In the genomic region with DNA sequence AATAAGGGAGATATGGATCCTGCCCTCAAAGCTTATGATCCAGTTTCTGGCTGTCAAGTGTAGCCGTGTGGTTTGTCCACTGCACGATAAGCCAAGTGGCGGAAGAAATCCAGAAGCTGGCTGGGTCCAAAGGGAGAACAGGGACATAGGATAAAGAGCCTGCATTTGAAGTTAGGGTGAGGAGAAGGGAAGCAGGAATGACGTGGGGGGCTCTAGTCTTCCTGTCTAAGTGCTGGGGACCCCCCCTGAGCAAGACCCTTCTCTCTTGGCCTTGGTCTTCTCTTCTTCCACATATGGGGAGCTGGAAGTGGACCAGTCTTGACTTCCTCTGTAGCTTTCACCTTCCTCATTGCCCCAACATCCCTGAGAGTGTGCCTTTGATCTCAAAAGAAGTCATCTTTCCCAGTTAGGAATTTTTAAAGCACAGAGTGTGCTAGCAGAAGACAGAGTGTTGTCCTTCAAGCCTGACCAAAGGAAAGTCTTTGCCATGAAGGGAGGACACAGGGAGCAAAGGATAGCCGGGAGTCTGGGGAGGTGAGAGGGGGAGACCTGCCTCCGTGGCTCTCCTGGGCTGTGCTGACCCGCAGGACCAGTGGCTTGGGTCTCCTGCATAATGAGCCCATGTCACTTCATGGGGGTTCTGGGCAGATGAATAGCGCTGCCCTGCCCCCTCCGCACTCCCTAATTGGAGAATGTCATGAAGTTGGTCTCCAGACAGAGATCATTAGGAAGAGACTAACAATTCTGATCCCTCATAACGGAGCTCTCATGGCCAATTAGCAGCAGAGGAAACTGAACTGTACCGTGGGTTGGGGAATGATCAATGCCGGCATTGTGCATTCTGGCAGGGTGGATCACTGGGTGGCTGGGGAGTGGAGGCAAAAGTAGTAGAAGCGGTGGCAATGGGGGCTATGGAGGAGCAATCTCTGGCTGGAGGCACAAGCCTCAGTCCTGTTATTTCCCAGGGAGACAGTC, we compare ENCODE assay signal across 14 cellular contexts.
DNase-seq lines count a peak whose midpoint lies in the region; ATAC-seq and TF ChIP-seq lines count a peak whose summit lies in the region.
"Had no signal": no experiment of that assay in that cellular context is flagged by ENCODE, and none has a peak within 500 bp of the region (broad histone marks: within the 10 kb centered on the region; RNA-seq: fewer than 3 reads in every experiment).

No MANE protein-coding gene starts in this region.

- H3K4me3 Mint-ChIP-seq in natural killer cell treated with Interleukin-12 subunit alpha and Interleukin-12 subunit beta and Interleukin-15 and Interleukin-18, amount 100 ng/mL, for 72 hours, result no peak overlapping the region
- no peak overlapping the region for H3K4me3 Mint-ChIP-seq in natural killer cell
- H3K4me3 Mint-ChIP-seq: B cell; CD4-positive, alpha-beta T cell had no signal

- H3K36me3 Mint-ChIP-seq in natural killer cell treated with Interleukin-12 subunit alpha and Interleukin-12 subunit beta and Interleukin-15 and Interleukin-18, amount 100 ng/mL, for 72 hours, result no peaks in the 10 kb centered on the region
- H3K36me3 Mint-ChIP-seq in natural killer cell, result no peaks in the 10 kb centered on the region

- no peak overlapping the region for H3K27ac ChIP-seq in vagina
- H3K27ac ChIP-seq in mesendoderm (ENCODE audit: low read depth, low read length), result no peak overlapping the region
- H3K27ac ChIP-seq: GM23248 had no signal

- H2BK15ac ChIP-seq in mesendoderm (replicated peaks; ENCODE audit: low read depth), result no peak overlapping the region

- no peaks in the 10 kb centered on the region for H3K9me3 Mint-ChIP-seq in natural killer cell treated with Interleukin-12 subunit alpha and Interleukin-12 subunit beta and Interleukin-15 and Interleukin-18, amount 100 ng/mL, for 72 hours
- no peaks in the 10 kb centered on the region for H3K9me3 Mint-ChIP-seq in natural killer cell
- H3K9me3 Mint-ChIP-seq: CD4-positive, alpha-beta T cell had no signal

- ATAC-seq in natural killer cell treated with Interleukin-12 subunit alpha and Interleukin-12 subunit beta and Interleukin-15 and Interleukin-18, amount 100 ng/mL, for 72 hours, result no peak
- no peak for ATAC-seq in natural killer cell
- no peak for ATAC-seq in left cardiac atrium

- H3K18ac ChIP-seq in mesendoderm (ENCODE audit: low read length), result no peak overlapping the region

- H3K4me3 ChIP-seq in vagina (no peak overlapping the region), mesendoderm (ENCODE audit: low read length) (no peak overlapping the region)
- H3K4me3 ChIP-seq: GM23248 had no signal

- H3K36me3 ChIP-seq in vagina (no peaks in the 10 kb centered on the region), mesendoderm (ENCODE audit: control insufficient read depth, insufficient read depth, low read length) (no peaks in the 10 kb centered on the region)

- no peak overlapping the region for H2BK120ac ChIP-seq in mesendoderm (ENCODE audit: low read depth, low read length)

- peaks cover 16 to 30% of the 10 kb centered on the region in 2 donors for H3K27me3 Mint-ChIP-seq in natural killer cell treated with Interleukin-12 subunit alpha and Interleukin-12 subunit beta and Interleukin-15 and Interleukin-18, amount 100 ng/mL, for 72 hours
- peaks cover 10 to 26% of the 10 kb centered on the region in 2 donors for H3K27me3 Mint-ChIP-seq in natural killer cell (ENCODE audit: low read depth in 2 of 2)
- H3K27me3 Mint-ChIP-seq: CD4-positive, alpha-beta T cell had no signal

- H3K56ac ChIP-seq in mesendoderm (ENCODE audit: low read length), result no peak overlapping the region

- no peaks in the 10 kb centered on the region for H3K79me2 ChIP-seq in mesendoderm (ENCODE audit: control insufficient read depth, insufficient read depth, low read length)

- no peak overlapping the region for H3K4ac ChIP-seq in mesendoderm (ENCODE audit: low read depth, low read length)

- DNase-seq in natural killer cell treated with Interleukin-12 subunit alpha and Interleukin-12 subunit beta and Interleukin-15 and Interleukin-18, amount 100 ng/mL, for 72 hours (ENCODE audit: low spot score), result peak; percentile 26
- DNase-seq in natural killer cell (no peak), epidermal melanocyte (ENCODE audit: insufficient read length, low spot score) (peak; percentile 52), islet precursor cell (peak; percentile 53), vagina (ENCODE audit: extremely low spot score in 2 of 2) (peak; percentile 52 to 70), left cardiac atrium (no peak), SIG-M5 (lab: John Stamatoyannopoulos, UW) (no peak), mesendoderm (no peak)
- DNase-seq: CD4-positive, alpha-beta T cell; DND-41; GF-D8; GM23248; IMR-90 had no signal

- intact Hi-C loops in natural killer cell (cut with micrococcal nuclease), result loop anchor here (2.0 kb wide), 1 partner anchor 443 kb away; no protein-coding TSS in a partner anchor
- intact Hi-C loops in vagina (cut with DNase I), result no loop called here
- intact Hi-C loops in left cardiac atrium (cut with DNase I), result loop anchor here (10.0 kb wide), 3 partner anchors 439 to 519 kb away; no protein-coding TSS in a partner anchor

- no peaks in the 10 kb centered on the region for H3K9me3 ChIP-seq in vagina

- peaks cover 10% of the 10 kb centered on the region for H3K4me1 ChIP-seq in vagina
- H3K4me1 ChIP-seq in mesendoderm (ENCODE audit: control insufficient read depth, low read depth, low read length), result peaks cover 6% of the 10 kb centered on the region

- TF ChIP-seq CTCF in natural killer cell (IDR thresholded peaks at IDR 0.05) (no peak), vagina (IDR thresholded peaks at IDR 0.05) (no peak)

- TF ChIP-seq POLR2A in vagina (IDR thresholded peaks at IDR 0.05), result no peak

- H3K4me1 Mint-ChIP-seq in natural killer cell treated with Interleukin-12 subunit alpha and Interleukin-12 subunit beta and Interleukin-15 and Interleukin-18, amount 100 ng/mL, for 72 hours (ENCODE audit: low read depth in 2 of 2), result peaks cover 5 to 7% of the 10 kb centered on the region in 2 donors
- H3K4me1 Mint-ChIP-seq in natural killer cell, result peaks cover 6 to 9% of the 10 kb centered on the region in 2 donors

- no CpG with 5 or more reads among the region's 13 CpGs for WGBS in mesendoderm (ENCODE audit: extremely low coverage, insufficient coverage, low lambda C conversion rate)

- no peak overlapping the region for H2AK5ac ChIP-seq in mesendoderm (ENCODE audit: low read length)

- no peak overlapping the region for H3K23ac ChIP-seq in mesendoderm (ENCODE audit: low read length)

- H3K4me2 ChIP-seq in mesendoderm (ENCODE audit: low read length), result no peak overlapping the region

- H3K27ac Mint-ChIP-seq in natural killer cell treated with Interleukin-12 subunit alpha and Interleukin-12 subunit beta and Interleukin-15 and Interleukin-18, amount 100 ng/mL, for 72 hours, result no peak overlapping the region
- H3K27ac Mint-ChIP-seq in natural killer cell, result no peak overlapping the region
- H3K27ac Mint-ChIP-seq: B cell; CD4-positive, alpha-beta T cell had no signal

- H2BK5ac ChIP-seq in mesendoderm (ENCODE audit: low read length), result no peak overlapping the region

- no peak overlapping the region for H3K9ac ChIP-seq in mesendoderm (ENCODE audit: low read length)
- H3K9ac ChIP-seq: GM23248 had no signal

- H3K79me1 ChIP-seq in mesendoderm (ENCODE audit: low read length), result no peaks in the 10 kb centered on the region

- H4K5ac ChIP-seq in mesendoderm (ENCODE audit: low read length), result no peak overlapping the region

- H3K27me3 ChIP-seq in vagina (no peaks in the 10 kb centered on the region), mesendoderm (ENCODE audit: insufficient read depth, low read length, poor library complexity) (no peaks in the 10 kb centered on the region)

- H4K8ac ChIP-seq in mesendoderm (ENCODE audit: low read depth, low read length), result no peak overlapping the region

Comparison
In these comparisons a context has a peak if more than half of its experiments do, and no peak if none do; other contexts are left out.
1. DNase-seq: peak in natural killer cell treated with Interleukin-12 subunit alpha and Interleukin-12 subunit beta and Interleukin-15 and Interleukin-18, amount 100 ng/mL, for 72 hours (single experiment), epidermal melanocyte (single experiment), islet precursor cell (single experiment) and vagina (2 of 2); none in natural killer cell (single experiment), left cardiac atrium (single experiment), SIG-M5 (single experiment) and mesendoderm (single experiment).